ENCODE assay signal across 16 cellular contexts in the genomic region with DNA sequence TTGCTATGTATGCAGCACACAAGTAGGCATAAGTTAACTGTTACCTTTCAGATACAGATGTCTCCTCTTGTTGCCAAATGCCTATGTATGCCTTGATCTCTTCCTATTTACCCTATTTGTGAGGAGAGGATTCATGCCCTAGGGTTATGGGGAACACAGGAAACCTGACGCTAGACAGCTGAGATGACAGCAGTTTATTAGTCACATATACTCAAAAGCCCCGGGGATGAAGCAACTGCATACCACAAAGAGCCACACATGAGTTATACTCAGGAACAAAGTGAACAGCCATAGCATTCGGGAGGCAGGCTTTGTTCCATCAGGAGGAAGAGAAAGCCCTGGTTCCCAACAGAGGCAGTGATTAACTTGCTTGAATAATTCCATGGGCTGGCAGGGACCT.
A peak's percentile ranks its signal among the peaks of the same experiment; 100 is the strongest.
DNase-seq lines count a peak whose midpoint lies in the region; ATAC-seq and TF ChIP-seq lines count a peak whose summit lies in the region.
"Had no signal": no experiment of that assay in that cellular context is flagged by ENCODE, and none has a peak within 500 bp of the region (broad histone marks: within the 10 kb centered on the region; RNA-seq: fewer than 3 reads in every experiment).

No MANE protein-coding gene starts in this region.

- H3F3A ChIP-seq in smooth muscle cell (ENCODE audit: low read depth) = no peaks in the 10 kb centered on the region

- no peak overlapping the region for H3K9ac ChIP-seq in fibroblast of lung (ENCODE audit: insufficient read depth, low read length)
- peak overlapping the region; percentile 20 for H3K9ac ChIP-seq in smooth muscle cell (ENCODE audit: low read depth)

- no peak overlapping the region for H3K4me3 ChIP-seq in RWPE2 (ENCODE audit: severe bottlenecking)
- H3K4me3 ChIP-seq in fibroblast of lung (replicated peaks in 1 of 4; ENCODE audit: control extremely low read depth in 1 of 4, insufficient read depth in 1 of 4, low read depth in 3 of 4, low read length in 4 of 4) = no peak overlapping the region
- H3K4me3 ChIP-seq in smooth muscle cell = no peak overlapping the region
- no peak overlapping the region for H3K4me3 ChIP-seq in testis

- H3K36me3 ChIP-seq in RWPE2 (ENCODE audit: low read depth) (no peaks in the 10 kb centered on the region), fibroblast of lung (ENCODE audit: control insufficient read depth, insufficient read depth, low read length) (no peaks in the 10 kb centered on the region), smooth muscle cell (ENCODE audit: low read depth) (no peaks in the 10 kb centered on the region), testis (ENCODE audit: low read depth, missing control alignments) (no peaks in the 10 kb centered on the region)

- intact Hi-C loops in testis (cut with DNase I; ENCODE audit: low total_unique reads) = no loop called here

- H2AFZ ChIP-seq in fibroblast of lung (ENCODE audit: low read length) (no peak overlapping the region), smooth muscle cell (ENCODE audit: low read depth) (no peak overlapping the region)

- DNase-seq in DMS53 (lab: John Stamatoyannopoulos, UW) = peak; percentile 27
- DNase-seq in DMS53 treated with DMSO at 0.1 percent for 48 hours (lab: John Stamatoyannopoulos, UW; ENCODE audit: unreplicated experiment) = no peak
- peak; percentile 73 for DNase-seq in RWPE2 (ENCODE audit: low spot score)
- peak; percentile 0 to 47 for DNase-seq in fibroblast of lung (ENCODE audit: low read depth in 2 of 2)
- DNase-seq in smooth muscle cell (lab: John Stamatoyannopoulos, UW; ENCODE audit: unreplicated experiment) = no peak
- DNase-seq in NCI-H1417 (lab: John Stamatoyannopoulos, UW) = no peak
- no peak for DNase-seq in NCI-H2227 (lab: John Stamatoyannopoulos, UW; ENCODE audit: unreplicated experiment)
- DNase-seq in testis = no peak
- DNase-seq: activated CD4-positive, alpha-beta T cell treated with anti-CD3 and anti-CD28 coated beads, Interleukin-2, amount 10 ng/mL, durations not matched to agents 24 days and 14 days; activated T-cell treated with anti-CD3 and anti-CD28 coated beads, Interleukin-2, amount 50 U/mL, for 24 hours; CD4-positive, CD25-positive, alpha-beta regulatory T cell; hippocampal formation; NCI-H1930; T-helper 2 cell had no signal

- H4K20me1 ChIP-seq in fibroblast of lung (ENCODE audit: control insufficient read depth, extremely low read depth, insufficient read depth, low read length) (no peaks in the 10 kb centered on the region), smooth muscle cell (ENCODE audit: low read depth) (no peaks in the 10 kb centered on the region)

- peak; percentile 99 for ATAC-seq in RWPE2 (ENCODE audit: low read depth)
- ATAC-seq: Right ventricle myocardium inferior had no signal

- 24% methylated on average over 3 of the region's 3 CpGs for WGBS in smooth muscle cell (ENCODE audit: low lambda C conversion rate)
- 86 to 88% methylated on average over 3 of the region's 3 CpGs for WGBS in testis, 2 donors

- H3K79me2 ChIP-seq in fibroblast of lung (ENCODE audit: control insufficient read depth, insufficient read depth, low read length) (no peaks in the 10 kb centered on the region), smooth muscle cell (ENCODE audit: low read depth) (no peaks in the 10 kb centered on the region)

- H3K27ac ChIP-seq in RWPE2 (ENCODE audit: poor library complexity, severe bottlenecking) = peak overlapping the region; percentile 17
- no peak overlapping the region for H3K27ac ChIP-seq in fibroblast of lung (ENCODE audit: insufficient read depth, low read length)
- H3K27ac ChIP-seq in smooth muscle cell (ENCODE audit: low read depth) = peak overlapping the region; percentile 17
- no peak overlapping the region for H3K27ac ChIP-seq in testis
- H3K27ac ChIP-seq: 22Rv1 had no signal

- TF ChIP-seq CTCF in RWPE2 (IDR thresholded peaks at IDR 0.05; ENCODE audit: poor library complexity, severe bottlenecking) (no peak), fibroblast of lung (conservative IDR thresholded peaks at IDR 0.05 in 1 of 2, IDR thresholded peaks at IDR 0.05 in 1 of 2; ENCODE audit: low read depth in 1 of 2, low read length in 2 of 2) (no peak), smooth muscle cell (IDR thresholded peaks at IDR 0.05; ENCODE audit: borderline replicate concordance, insufficient read depth, poor library complexity, severe bottlenecking) (no peak), testis (IDR thresholded peaks at IDR 0.05) (no peak)

- no peaks in the 10 kb centered on the region for H3K9me3 ChIP-seq in RWPE2 (ENCODE audit: severe bottlenecking)
- H3K9me3 ChIP-seq in fibroblast of lung (ENCODE audit: control insufficient read depth, insufficient read depth, low read depth, low read length) = no peaks in the 10 kb centered on the region
- no peaks in the 10 kb centered on the region for H3K9me3 ChIP-seq in smooth muscle cell (replicated peaks; ENCODE audit: low read depth)
- no peaks in the 10 kb centered on the region for H3K9me3 ChIP-seq in testis

- H3K27me3 ChIP-seq in RWPE2 (ENCODE audit: insufficient read depth, poor library complexity, severe bottlenecking) (no peaks in the 10 kb centered on the region), fibroblast of lung (ENCODE audit: control insufficient read depth, insufficient read depth, low read length) (no peaks in the 10 kb centered on the region), smooth muscle cell (ENCODE audit: low read depth) (no peaks in the 10 kb centered on the region), testis (no peaks in the 10 kb centered on the region)

- H3K4me2 ChIP-seq in fibroblast of lung (ENCODE audit: extremely low read depth, insufficient read depth, low read length) = no peak overlapping the region
- H3K4me2 ChIP-seq in smooth muscle cell = no peak overlapping the region

- peaks cover 12% of the 10 kb centered on the region for H3K4me1 ChIP-seq in RWPE2 (ENCODE audit: insufficient read depth, poor library complexity, severe bottlenecking)
- H3K4me1 ChIP-seq in fibroblast of lung (ENCODE audit: control insufficient read depth, extremely low read depth, insufficient read depth, low read length) = no peaks in the 10 kb centered on the region
- H3K4me1 ChIP-seq in smooth muscle cell (ENCODE audit: low read depth) = no peaks in the 10 kb centered on the region
- no peaks in the 10 kb centered on the region for H3K4me1 ChIP-seq in testis

- no peak for TF ChIP-seq POLR2A in testis (IDR thresholded peaks at IDR 0.05)

Comparison
In these comparisons a context has a peak if more than half of its experiments do, and no peak if none do; other contexts are left out.
1. DNase-seq: peak in DMS53 (single experiment), RWPE2 (single experiment) and fibroblast of lung (2 of 2); none in DMS53 treated with DMSO at 0.1 percent for 48 hours (single experiment), smooth muscle cell (single experiment), NCI-H1417 (0 of 3), NCI-H2227 (single experiment) and testis (single experiment).
2. H3K27ac ChIP-seq: peak in RWPE2 (single experiment) and smooth muscle cell (single experiment); none in fibroblast of lung (single experiment) and testis (0 of 2).